Comparison of ENCODE assay signal across 2 cellular contexts in genomic region chr3:37887062-37887461, GRCh38.
TF ChIP-seq lines count a peak whose summit lies in the region.

No MANE protein-coding gene starts in this region.

TF ChIP-seq in liver, 16 proteins besides CTCF, POLR2A, EP300 and RAD21 (continued from another document):
- TF ChIP-seq ZBTB33 (IDR thresholded peaks at IDR 0.05) (no peak), MAX (IDR thresholded peaks at IDR 0.05) (no peak), JUND (IDR thresholded peaks at IDR 0.05) (no peak), REST (IDR thresholded peaks at IDR 0.05) (peak; percentile 21), GABPA (IDR thresholded peaks at IDR 0.05 in 1 of 2, conservative IDR thresholded peaks at IDR 0.05 in 1 of 2) (no peak), HNF4A (conservative IDR thresholded peaks at IDR 0.05) (peak in 1 of 2 donors; percentile 24), TAF1 (conservative IDR thresholded peaks at IDR 0.05) (no peak), FOXA1 (IDR thresholded peaks at IDR 0.05) (no peak), EGR1 (IDR thresholded peaks at IDR 0.05; ENCODE audit: low read depth in 2 of 2) (no peak), FOXA2 (IDR thresholded peaks at IDR 0.05) (no peak), SP1 (IDR thresholded peaks at IDR 0.05) (no peak)

TF ChIP-seq in HepG2, 621 proteins besides CTCF, POLR2A, EP300 and RAD21 (continued from another document):
- TF ChIP-seq ZNF251 (CRISPR knock-in tag; IDR thresholded peaks at IDR 0.05) (no peak), TGIF2 (CRISPR knock-in tag; IDR thresholded peaks at IDR 0.05) (no peak), CERS6 (CRISPR knock-in tag; IDR thresholded peaks at IDR 0.05) (no peak), DMTF1 (CRISPR knock-in tag; IDR thresholded peaks at IDR 0.05) (no peak), TRIM24 (CRISPR knock-in tag; IDR thresholded peaks at IDR 0.05) (no peak), ISL2 (CRISPR knock-in tag; IDR thresholded peaks at IDR 0.05) (no peak), SRSF4 (IDR thresholded peaks at IDR 0.05; ENCODE audit: low read depth, low read length, poor library complexity, severe bottlenecking) (no peak), ZNF562 (CRISPR knock-in tag; IDR thresholded peaks at IDR 0.05; ENCODE audit: borderline replicate concordance) (no peak), ZNF234 (CRISPR knock-in tag; conservative IDR thresholded peaks at IDR 0.05) (no peak), ZSCAN21 (CRISPR knock-in tag; IDR thresholded peaks at IDR 0.05; ENCODE audit: borderline replicate concordance) (no peak)
